In genomic region chrX:56975611-56976010, GRCh38 we compare ENCODE assay signal across 22 cellular contexts. TPM values are rescaled to one million over a fixed set of nuclear protein-coding genes. Genes with fewer than 3 reads are reported as not detected.
DNase-seq lines count a peak whose midpoint lies in the region; ATAC-seq and TF ChIP-seq lines count a peak whose summit lies in the region.
"Had no signal": no experiment of that assay in that cellular context is flagged by ENCODE, and none has a peak within 500 bp of the region (broad histone marks: within the 10 kb centered on the region; RNA-seq: fewer than 3 reads in every experiment).

No MANE protein-coding gene starts in this region.

- no peak overlapping the region for H3K9ac ChIP-seq in SK-N-SH

- ATAC-seq in HG03159 (IDR thresholded peaks at IDR 0.05; ENCODE audit: unreplicated experiment) (no peak), HG03354 (IDR thresholded peaks at IDR 0.05; ENCODE audit: poor library complexity, severe bottlenecking, unreplicated experiment) (no peak), GM18517 (IDR thresholded peaks at IDR 0.05; ENCODE audit: unreplicated experiment) (no peak)
- ATAC-seq: activated T-cell treated with anti-CD3 and anti-CD28 coated beads, Interleukin-2, amount 50 U/mL, for 4 hours; body of pancreas; heart right ventricle had no signal

- H3K4me3 ChIP-seq in AG09309 (ENCODE audit: control insufficient read depth, low read depth, low read length) (no peak overlapping the region), HEK293 (ENCODE audit: low read depth, low read length) (no peak overlapping the region), SK-N-SH (ENCODE audit: low read depth in 2 of 2, low read length in 1 of 2) (no peak overlapping the region), fibroblast of pulmonary artery (replicated peaks; ENCODE audit: low read depth, low read length) (no peak overlapping the region)
- H3K4me3 ChIP-seq: body of pancreas, coronary artery, heart right ventricle, SJCRH30, tibial nerve had no signal

- H3K27ac ChIP-seq in HEK293 (ENCODE audit: extremely low read depth, low read depth, low read length) (no peak overlapping the region), SK-N-SH (ENCODE audit: low read depth in 2 of 2, low read length in 1 of 2) (no peak overlapping the region)
- H3K27ac ChIP-seq: body of pancreas, coronary artery, heart right ventricle, SJCRH30, tibial nerve had no signal

- no peaks in the 10 kb centered on the region for H3K9me2 ChIP-seq in SK-N-SH

- H4K20me1 ChIP-seq in SK-N-SH (ENCODE audit: insufficient read depth), result no peaks in the 10 kb centered on the region

- H3K36me3 ChIP-seq in HEK293 (ENCODE audit: control insufficient read depth in 2 of 2, insufficient read depth in 1 of 2, low read length in 2 of 2) (peaks cover 0 to 43% of the 10 kb centered on the region in 2 experiments; a peak in 2 of 3 replicates), SK-N-SH (replicated peaks in 1 of 2; ENCODE audit: control insufficient read depth in 1 of 2, insufficient read depth in 2 of 2, low read length in 1 of 2) (peaks cover 0 to 29% of the 10 kb centered on the region in 2 experiments)
- H3K36me3 ChIP-seq: SJCRH30, tibial nerve had no signal

- no peak for DNase-seq in AG09309 (ENCODE audit: low read depth)
- DNase-seq in SK-N-SH, result no peak
- DNase-seq in fibroblast of pulmonary artery (ENCODE audit: low read depth), result peak; percentile 16
- DNase-seq in HCEC 1CT, result no peak
- DNase-seq: activated CD4-positive, alpha-beta T cell treated with anti-CD3 and anti-CD28 coated beads for 4 hours; activated naive CD4-positive, alpha-beta T cell; activated T-cell treated with anti-CD3 and anti-CD28 coated beads, Interleukin-2, amount 50 U/mL, for 4 hours; body of pancreas; heart right ventricle; naive B cell; NCI-H1092 treated with DMSO at 0.1 percent for 48 hours; NCI-H1930; NCI-H446 treated with DMSO at 0.1 percent for 48 hours; nucleus accumbens; SJCRH30; stimulated activated CD8-positive, alpha-beta memory T cell treated with anti-CD3 and anti-CD28 coated beads, Interleukin-4, amount 100 ng/mL, for 48 hours had no signal

- peak; percentile 31 for TF ChIP-seq CTCF in AG09309 (IDR thresholded peaks at IDR 0.05; ENCODE audit: control insufficient read depth, insufficient read depth, low read depth, low read length, missing control alignments)
- 0 out of 2 replicates have a peak, but pooled peaks have one; percentile 18 for TF ChIP-seq CTCF in HEK293 (tag by site-specific recombination; IDR thresholded peaks at IDR 0.05)
- TF ChIP-seq CTCF in SK-N-SH (IDR thresholded peaks at IDR 0.05), result peak; percentile 24; the same call in 1 of the 2 replicates
- TF ChIP-seq CTCF in fibroblast of pulmonary artery (IDR thresholded peaks at IDR 0.05; ENCODE audit: low read length, missing control alignments), result peak; percentile 14

- no peaks in the 10 kb centered on the region for H3F3A ChIP-seq in SK-N-SH (replicated peaks; ENCODE audit: insufficient read depth)

- TF ChIP-seq RAD21 in SK-N-SH (IDR thresholded peaks at IDR 0.05; ENCODE audit: low read length), result no peak

- no peak for TF ChIP-seq EP300 in SK-N-SH (IDR thresholded peaks at IDR 0.05; ENCODE audit: borderline replicate concordance in 1 of 2, low read depth in 1 of 2, low read length in 1 of 2)

- H2AFZ ChIP-seq in SK-N-SH (ENCODE audit: low read depth), result no peak overlapping the region

- H3K27me3 ChIP-seq in SK-N-SH (ENCODE audit: insufficient read depth), result peaks cover 6% of the 10 kb centered on the region; the same call in 1 of the 2 replicates
- H3K27me3 ChIP-seq: body of pancreas, SJCRH30 had no signal

- CTCF ChIA-PET in HEK293 (lab: Yijun Ruan, JAX) (no interaction called here), SK-N-SH (lab: Yijun Ruan, JAX) (no interaction called here)

- H3K4me1 ChIP-seq in HEK293 (ENCODE audit: control insufficient read depth, insufficient read depth, low read length) (no peaks in the 10 kb centered on the region), SK-N-SH (ENCODE audit: control insufficient read depth in 1 of 2, insufficient read depth in 2 of 2, low read depth in 1 of 2, low read length in 1 of 2) (no peaks in the 10 kb centered on the region)
- H3K4me1 ChIP-seq: body of pancreas, heart right ventricle, SJCRH30, tibial nerve had no signal

- no peak overlapping the region for H3K4me2 ChIP-seq in SK-N-SH

- H3K79me2 ChIP-seq in SK-N-SH (ENCODE audit: insufficient read depth), result no peaks in the 10 kb centered on the region

- H3K9me3 ChIP-seq in HEK293 (ENCODE audit: control insufficient read depth, insufficient read depth, low read depth, low read length) (no peaks in the 10 kb centered on the region), SK-N-SH (no peaks in the 10 kb centered on the region)
- H3K9me3 ChIP-seq: body of pancreas, heart right ventricle, SJCRH30, tibial nerve had no signal

- POLR2A ChIA-PET in HEK293 (lab: Yijun Ruan, JAX), result no interaction called here
- POLR2A ChIA-PET in SK-N-SH (lab: Yijun Ruan, JAX), result no interaction called here

- WGBS in SK-N-SH (ENCODE audit: low lambda C conversion rate), result 52% methylated on average over 2 of the region's 2 CpGs

TF ChIP-seq in HEK293, 187 proteins besides CTCF, POLR2A, EP300 and RAD21 (continues in another document):
- TF ChIP-seq, protein P1, sequence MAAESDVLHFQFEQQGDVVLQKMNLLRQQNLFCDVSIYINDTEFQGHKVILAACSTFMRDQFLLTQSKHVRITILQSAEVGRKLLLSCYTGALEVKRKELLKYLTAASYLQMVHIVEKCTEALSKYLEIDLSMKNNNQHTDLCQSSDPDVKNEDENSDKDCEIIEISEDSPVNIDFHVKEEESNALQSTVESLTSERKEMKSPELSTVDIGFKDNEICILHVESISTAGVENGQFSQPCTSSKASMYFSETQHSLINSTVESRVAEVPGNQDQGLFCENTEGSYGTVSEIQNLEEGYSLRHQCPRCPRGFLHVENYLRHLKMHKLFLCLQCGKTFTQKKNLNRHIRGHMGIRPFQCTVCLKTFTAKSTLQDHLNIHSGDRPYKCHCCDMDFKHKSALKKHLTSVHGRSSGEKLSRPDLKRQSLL (tag by site-specific recombination; IDR thresholded peaks at IDR 0.05), result no peak
- TF ChIP-seq ZNF214 (tag by site-specific recombination; IDR thresholded peaks at IDR 0.05; ENCODE audit: borderline replicate concordance) (no peak), ZNF76 (tag by site-specific recombination; IDR thresholded peaks at IDR 0.05; ENCODE audit: borderline replicate concordance, low read depth) (no peak), ZFP3 (tag by site-specific recombination; IDR thresholded peaks at IDR 0.05; ENCODE audit: low read depth) (no peak), ZNF585B (tag by site-specific recombination; IDR thresholded peaks at IDR 0.05) (no peak), ZNF544 (tag by site-specific recombination; IDR thresholded peaks at IDR 0.05) (no peak), ZNF16 (tag by site-specific recombination; IDR thresholded peaks at IDR 0.05; ENCODE audit: low read depth) (no peak)

TF ChIP-seq in SK-N-SH, 30 proteins besides CTCF, POLR2A, EP300 and RAD21 (continues in another document):
- TF ChIP-seq MEF2A (IDR thresholded peaks at IDR 0.05; ENCODE audit: borderline replicate concordance, low read depth) (no peak), MXI1 (IDR thresholded peaks at IDR 0.05; ENCODE audit: low read depth, low read length) (no peak), FOXJ3 (CRISPR knock-in tag; IDR thresholded peaks at IDR 0.05) (no peak), RXRA (IDR thresholded peaks at IDR 0.05; ENCODE audit: borderline replicate concordance, low read depth) (no peak), RFX5 (IDR thresholded peaks at IDR 0.05; ENCODE audit: low read length) (no peak)
- TF ChIP-seq, protein P2, sequence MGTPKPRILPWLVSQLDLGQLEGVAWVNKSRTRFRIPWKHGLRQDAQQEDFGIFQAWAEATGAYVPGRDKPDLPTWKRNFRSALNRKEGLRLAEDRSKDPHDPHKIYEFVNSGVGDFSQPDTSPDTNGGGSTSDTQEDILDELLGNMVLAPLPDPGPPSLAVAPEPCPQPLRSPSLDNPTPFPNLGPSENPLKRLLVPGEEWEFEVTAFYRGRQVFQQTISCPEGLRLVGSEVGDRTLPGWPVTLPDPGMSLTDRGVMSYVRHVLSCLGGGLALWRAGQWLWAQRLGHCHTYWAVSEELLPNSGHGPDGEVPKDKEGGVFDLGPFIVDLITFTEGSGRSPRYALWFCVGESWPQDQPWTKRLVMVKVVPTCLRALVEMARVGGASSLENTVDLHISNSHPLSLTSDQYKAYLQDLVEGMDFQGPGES (IDR thresholded peaks at IDR 0.05; ENCODE audit: low read depth, low read length), result no peak
- TF ChIP-seq, protein P3, sequence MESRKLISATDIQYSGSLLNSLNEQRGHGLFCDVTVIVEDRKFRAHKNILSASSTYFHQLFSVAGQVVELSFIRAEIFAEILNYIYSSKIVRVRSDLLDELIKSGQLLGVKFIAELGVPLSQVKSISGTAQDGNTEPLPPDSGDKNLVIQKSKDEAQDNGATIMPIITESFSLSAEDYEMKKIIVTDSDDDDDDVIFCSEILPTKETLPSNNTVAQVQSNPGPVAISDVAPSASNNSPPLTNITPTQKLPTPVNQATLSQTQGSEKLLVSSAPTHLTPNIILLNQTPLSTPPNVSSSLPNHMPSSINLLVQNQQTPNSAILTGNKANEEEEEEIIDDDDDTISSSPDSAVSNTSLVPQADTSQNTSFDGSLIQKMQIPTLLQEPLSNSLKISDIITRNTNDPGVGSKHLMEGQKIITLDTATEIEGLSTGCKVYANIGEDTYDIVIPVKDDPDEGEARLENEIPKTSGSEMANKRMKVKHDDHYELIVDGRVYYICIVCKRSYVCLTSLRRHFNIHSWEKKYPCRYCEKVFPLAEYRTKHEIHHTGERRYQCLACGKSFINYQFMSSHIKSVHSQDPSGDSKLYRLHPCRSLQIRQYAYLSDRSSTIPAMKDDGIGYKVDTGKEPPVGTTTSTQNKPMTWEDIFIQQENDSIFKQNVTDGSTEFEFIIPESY (IDR thresholded peaks at IDR 0.05; ENCODE audit: borderline replicate concordance, low read depth), result no peak
- TF ChIP-seq, protein P4, sequence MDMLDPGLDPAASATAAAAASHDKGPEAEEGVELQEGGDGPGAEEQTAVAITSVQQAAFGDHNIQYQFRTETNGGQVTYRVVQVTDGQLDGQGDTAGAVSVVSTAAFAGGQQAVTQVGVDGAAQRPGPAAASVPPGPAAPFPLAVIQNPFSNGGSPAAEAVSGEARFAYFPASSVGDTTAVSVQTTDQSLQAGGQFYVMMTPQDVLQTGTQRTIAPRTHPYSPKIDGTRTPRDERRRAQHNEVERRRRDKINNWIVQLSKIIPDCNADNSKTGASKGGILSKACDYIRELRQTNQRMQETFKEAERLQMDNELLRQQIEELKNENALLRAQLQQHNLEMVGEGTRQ (IDR thresholded peaks at IDR 0.05; ENCODE audit: borderline replicate concordance, low read depth, low read length), result no peak

RNA-seq across cellular contexts. Expression of gene SPIN3, which starts 19.7 kb away (rescaled TPM):
- 10.0 and 12.6 TPM in 2 replicates for polyA plus RNA-seq in SK-N-SH (2012; rRNA removed)
- polyA plus RNA-seq in SK-N-SH (2012; cell fraction: cytosol; rRNA removed), result 6.4 and 7.3 TPM in 2 replicates
- polyA plus RNA-seq in SK-N-SH (2012; cell fraction: nucleus; rRNA removed), result 40.2 and 51.3 TPM in 2 replicates
